ENCODE assay signal across 13 cellular contexts in the genomic region with DNA sequence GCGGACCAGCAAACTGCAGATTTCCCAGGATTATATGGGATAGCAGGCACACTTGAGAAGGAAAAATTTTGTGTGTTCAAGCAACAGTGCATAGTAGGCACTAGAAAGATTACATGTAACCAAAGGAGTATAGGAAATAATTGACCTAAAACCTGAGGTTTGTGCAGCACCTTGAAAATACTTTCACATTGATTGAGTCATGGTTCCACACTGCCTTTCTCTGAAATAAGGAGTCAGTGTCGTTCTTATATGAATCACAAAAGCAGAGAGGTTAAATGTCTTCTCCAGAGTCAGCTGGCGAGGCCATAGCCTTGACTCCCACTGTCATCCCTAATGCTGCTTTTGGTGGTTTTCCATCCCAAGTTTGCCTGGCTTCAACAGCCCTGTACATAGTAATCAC.
DNase-seq lines count a peak whose midpoint lies in the region; ATAC-seq, FAIRE-seq and TF ChIP-seq lines count a peak whose summit lies in the region.
"Had no signal": no experiment of that assay in that cellular context is flagged by ENCODE, and none has a peak within 500 bp of the region (broad histone marks: within the 10 kb centered on the region; RNA-seq: fewer than 3 reads in every experiment).

No MANE protein-coding gene starts in this region.

- no peaks in the 10 kb centered on the region for H3K27me3 ChIP-seq in naive thymus-derived CD4-positive, alpha-beta T cell (ENCODE audit: control insufficient read depth in 2 of 2, insufficient read depth in 2 of 2, low read length in 2 of 2)
- H3K27me3 ChIP-seq: ovary, sigmoid colon had no signal

- peaks cover 0 to 13% (median 7%) of the 10 kb centered on the region in 5 donors for H3K27me3 Mint-ChIP-seq in naive thymus-derived CD4-positive, alpha-beta T cell

- H3K36me3 Mint-ChIP-seq in naive thymus-derived CD4-positive, alpha-beta T cell = no peaks in the 10 kb centered on the region

- no peaks in the 10 kb centered on the region for H3K9me3 Mint-ChIP-seq in naive thymus-derived CD4-positive, alpha-beta T cell

- FAIRE-seq in GM12892 (lab: Jason Lieb, UNC) = peak; percentile 77

- no peaks in the 10 kb centered on the region for H3K4me1 ChIP-seq in naive thymus-derived CD4-positive, alpha-beta T cell (ENCODE audit: control insufficient read depth in 2 of 2, insufficient read depth in 2 of 2, low read length in 2 of 2)
- H3K4me1 ChIP-seq: HAP-1 had no signal

- POLR2A ChIA-PET in naive thymus-derived CD4-positive, alpha-beta T cell (lab: Charles Lee) = no interaction called here

- TF ChIP-seq CTCF in fibroblast of mammary gland (conservative IDR thresholded peaks at IDR 0.05; ENCODE audit: control insufficient read depth, insufficient read depth, low read depth, low read length) (no peak), GM10266 (IDR thresholded peaks at IDR 0.05; ENCODE audit: control insufficient read depth, insufficient read depth, low read depth, missing control alignments) (no peak)

- no peak overlapping the region for H3K27ac ChIP-seq in naive thymus-derived CD4-positive, alpha-beta T cell (ENCODE audit: low read depth, low read length)
- H3K27ac ChIP-seq: ovary, sigmoid colon had no signal

- H3K9me3 ChIP-seq in naive thymus-derived CD4-positive, alpha-beta T cell (ENCODE audit: control insufficient read depth in 2 of 3, low read length in 3 of 3) = no peaks in the 10 kb centered on the region
- H3K9me3 ChIP-seq: HAP-1, ovary, sigmoid colon had no signal

- ATAC-seq in GM19463 (IDR thresholded peaks at IDR 0.05; ENCODE audit: unreplicated experiment) = peak; percentile 56
- ATAC-seq in HG03378 (IDR thresholded peaks at IDR 0.05; ENCODE audit: unreplicated experiment) = peak; percentile 47
- no peak for ATAC-seq in GM21360 (IDR thresholded peaks at IDR 0.05; ENCODE audit: unreplicated experiment)
- ATAC-seq in naive thymus-derived CD4-positive, alpha-beta T cell = no peak

- H3K36me3 ChIP-seq in naive thymus-derived CD4-positive, alpha-beta T cell (ENCODE audit: control insufficient read depth in 2 of 3, insufficient read depth in 3 of 3, low read length in 3 of 3) = no peaks in the 10 kb centered on the region
- H3K36me3 ChIP-seq: HAP-1, ovary had no signal

- CTCF ChIA-PET in naive thymus-derived CD4-positive, alpha-beta T cell (lab: Charles Lee) = interaction anchor here (0.7 kb wide), 1 partner anchor 792 kb away, joined by 3 read pairs; no protein-coding TSS in a partner anchor

- H3K4me1 Mint-ChIP-seq in naive thymus-derived CD4-positive, alpha-beta T cell = peaks cover 0 to 4% (median 0%) of the 10 kb centered on the region in 7 donors

- no peak for DNase-seq in GM12892 (ENCODE audit: insufficient read length)
- peak; percentile 40 for DNase-seq in fibroblast of mammary gland (ENCODE audit: low read depth)
- no peak for DNase-seq in GM10266 (ENCODE audit: extremely low spot score)
- no peak for DNase-seq in ureter (ENCODE audit: low spot score)
- DNase-seq in naive thymus-derived CD4-positive, alpha-beta T cell = no peak
- DNase-seq: activated CD4-positive, alpha-beta T cell treated with anti-CD3 and anti-CD28 coated beads, Interleukin-2, amount 50 U/mL, for 1 hour; sigmoid colon; stimulated activated CD4-positive, alpha-beta T cell treated with anti-CD3 and anti-CD28 coated beads, Interleukin-4, amount 100 ng/mL, for 1 hour had no signal

- H3K4me3 ChIP-seq in fibroblast of mammary gland (ENCODE audit: control insufficient read depth, low read depth, low read length) = no peak overlapping the region
- H3K4me3 ChIP-seq in naive thymus-derived CD4-positive, alpha-beta T cell (ENCODE audit: low read length) = no peak overlapping the region
- H3K4me3 ChIP-seq: HAP-1, ovary, sigmoid colon had no signal

- H3K27ac Mint-ChIP-seq in naive thymus-derived CD4-positive, alpha-beta T cell = no peak overlapping the region

- intact Hi-C loops in naive thymus-derived CD4-positive, alpha-beta T cell (cut with micrococcal nuclease) = loop anchor here (2.0 to 5.0 kb wide), 4 partner anchors 327 to 764 kb away; no protein-coding TSS in a partner anchor

- TF ChIP-seq POLR2A in GM12892 (IDR thresholded peaks at IDR 0.05; ENCODE audit: low read depth, low read length) = no peak

- H3K4me3 Mint-ChIP-seq in naive thymus-derived CD4-positive, alpha-beta T cell = no peak overlapping the region

Comparison
In these comparisons a context has a peak if more than half of its experiments do, and no peak if none do; other contexts are left out.
1. ATAC-seq: peak in GM19463 (single experiment) and HG03378 (single experiment); none in GM21360 (single experiment) and naive thymus-derived CD4-positive, alpha-beta T cell (single experiment).